ENCODE assay signal across 25 cellular contexts in genomic region chr10:8128511-8128910, GRCh38.
A peak's percentile ranks its signal among the peaks of the same experiment; 100 is the strongest.
DNase-seq lines count a peak whose midpoint lies in the region; ATAC-seq and TF ChIP-seq lines count a peak whose summit lies in the region.
"Had no signal": no experiment of that assay in that cellular context is flagged by ENCODE, and none has a peak within 500 bp of the region (broad histone marks: within the 10 kb centered on the region; RNA-seq: fewer than 3 reads in every experiment).

No MANE protein-coding gene starts in this region.

- no peaks in the 10 kb centered on the region for H3K36me3 ChIP-seq in gastrocnemius medialis
- H3K36me3 ChIP-seq: BE2C, BLaER1 had no signal

- peaks cover 11% of the 10 kb centered on the region for H3K36me3 Mint-ChIP-seq in activated CD4-positive, alpha-beta T cell treated with anti-CD3 and anti-CD28 coated beads, Interleukin-2, amount 10 ng/mL, durations not matched to agents 7 days and 5 days (ENCODE audit: low read depth)
- no peaks in the 10 kb centered on the region for H3K36me3 Mint-ChIP-seq in T-helper 17 cell (ENCODE audit: low read depth)
- peaks cover 3% of the 10 kb centered on the region for H3K36me3 Mint-ChIP-seq in activated CD4-positive, alpha-beta memory T cell treated with anti-CD3 and anti-CD28 coated beads for 36 hours
- H3K36me3 Mint-ChIP-seq: CD14-positive monocyte; CD4-positive, alpha-beta memory T cell; CD4-positive, CD25-positive, alpha-beta regulatory T cell had no signal

- TF ChIP-seq CTCF in gastrocnemius medialis (IDR thresholded peaks at IDR 0.05 in 4 of 5, conservative IDR thresholded peaks at IDR 0.05 in 1 of 5): no peak

- CTCF ChIA-PET in activated CD4-positive, alpha-beta T cell treated with anti-CD3 and anti-CD28 coated beads, Interleukin-2, amount 10 ng/mL, durations not matched to agents 7 days and 5 days (lab: Charles Lee): interaction anchor here (0.6 to 1.3 kb wide), 4 partner anchors 54 to 898 kb away, joined by 3 to 4 read pairs (median 3); no protein-coding TSS in a partner anchor
- CTCF ChIA-PET in activated CD4-positive, alpha-beta memory T cell treated with anti-CD3 and anti-CD28 coated beads for 36 hours (lab: Charles Lee): no interaction called here

- H3K4me3 ChIP-seq in gastrocnemius medialis: no peak overlapping the region
- H3K4me3 ChIP-seq: BLaER1, GM12878 had no signal

- no peak for DNase-seq in activated CD4-positive, alpha-beta T cell treated with anti-CD3 and anti-CD28 coated beads, Interleukin-2, amount 10 ng/mL, durations not matched to agents 7 days and 5 days
- DNase-seq in activated CD4-positive, alpha-beta T cell treated with anti-CD3 and anti-CD28 coated beads, Interleukin-2, amount 50 U/mL, for 4 hours: no peak
- DNase-seq in T-helper 17 cell (no peak), left colon (no peak), gastrocnemius medialis (no peak)
- DNase-seq in activated CD4-positive, alpha-beta memory T cell treated with anti-CD3 and anti-CD28 coated beads for 36 hours: no peak
- DNase-seq in activated naive CD4-positive, alpha-beta T cell treated with anti-CD3 and anti-CD28 coated beads, Interleukin-2, amount 50 U/mL, for 16 hours: no peak
- DNase-seq: 8988T; ACHN; BE2C; C1 segment of cervical spinal cord; CD4-positive, alpha-beta memory T cell; CD4-positive, CD25-positive, alpha-beta regulatory T cell; CD8-positive, alpha-beta memory T cell; COR-L47; DMS 273 treated with DMSO at 0.1 percent for 48 hours; DMS153; DMS53; DMS79; DND-41; EL; GDM1 had no signal

- intact Hi-C loops in left colon (cut with DNase I, micrococcal nuclease): no loop called here
- intact Hi-C loops in activated CD4-positive, alpha-beta memory T cell treated with anti-CD3 and anti-CD28 coated beads for 36 hours (cut with micrococcal nuclease): loop anchor here (5.0 kb wide), 1 partner anchor 36 kb away; no protein-coding TSS in a partner anchor
- intact Hi-C loops in gastrocnemius medialis (cut with DNase I; ENCODE audit: low total_unique reads): no loop called here

- no peaks in the 10 kb centered on the region for H3K4me1 ChIP-seq in gastrocnemius medialis
- H3K4me1 ChIP-seq: BE2C had no signal

- H3K27ac ChIP-seq in gastrocnemius medialis: no peak overlapping the region
- H3K27ac ChIP-seq: BLaER1 had no signal

- no peaks in the 10 kb centered on the region for H3K27me3 ChIP-seq in gastrocnemius medialis
- H3K27me3 ChIP-seq: BE2C, BLaER1 had no signal

- H3K27me3 Mint-ChIP-seq in activated CD4-positive, alpha-beta T cell treated with anti-CD3 and anti-CD28 coated beads, Interleukin-2, amount 10 ng/mL, durations not matched to agents 7 days and 5 days: peaks cover 13% of the 10 kb centered on the region
- peaks cover 10% of the 10 kb centered on the region for H3K27me3 Mint-ChIP-seq in T-helper 17 cell
- peaks cover 7% of the 10 kb centered on the region for H3K27me3 Mint-ChIP-seq in activated CD4-positive, alpha-beta memory T cell treated with anti-CD3 and anti-CD28 coated beads for 36 hours

- H3K4me1 Mint-ChIP-seq in activated CD4-positive, alpha-beta T cell treated with anti-CD3 and anti-CD28 coated beads, Interleukin-2, amount 10 ng/mL, durations not matched to agents 7 days and 5 days: peaks cover 31% of the 10 kb centered on the region
- peaks cover 21% of the 10 kb centered on the region for H3K4me1 Mint-ChIP-seq in T-helper 17 cell
- peaks cover 32% of the 10 kb centered on the region for H3K4me1 Mint-ChIP-seq in activated CD4-positive, alpha-beta memory T cell treated with anti-CD3 and anti-CD28 coated beads for 36 hours (ENCODE audit: low read depth)

- H3K27ac Mint-ChIP-seq in activated CD4-positive, alpha-beta T cell treated with anti-CD3 and anti-CD28 coated beads, Interleukin-2, amount 10 ng/mL, durations not matched to agents 7 days and 5 days: peak overlapping the region; percentile 10
- H3K27ac Mint-ChIP-seq in T-helper 17 cell: peak overlapping the region; percentile 1
- H3K27ac Mint-ChIP-seq in activated CD4-positive, alpha-beta memory T cell treated with anti-CD3 and anti-CD28 coated beads for 36 hours: no peak overlapping the region
- H3K27ac Mint-ChIP-seq: CD14-positive monocyte; CD4-positive, CD25-positive, alpha-beta regulatory T cell had no signal

- POLR2A ChIA-PET in activated CD4-positive, alpha-beta T cell treated with anti-CD3 and anti-CD28 coated beads, Interleukin-2, amount 10 ng/mL, durations not matched to agents 7 days and 5 days (lab: Charles Lee): no interaction called here
- POLR2A ChIA-PET in activated CD4-positive, alpha-beta memory T cell treated with anti-CD3 and anti-CD28 coated beads for 36 hours (lab: Charles Lee): no interaction called here

- no peak overlapping the region for H3K4me3 Mint-ChIP-seq in activated CD4-positive, alpha-beta T cell treated with anti-CD3 and anti-CD28 coated beads, Interleukin-2, amount 10 ng/mL, durations not matched to agents 7 days and 5 days
- H3K4me3 Mint-ChIP-seq in T-helper 17 cell: no peak overlapping the region
- no peak overlapping the region for H3K4me3 Mint-ChIP-seq in activated CD4-positive, alpha-beta memory T cell treated with anti-CD3 and anti-CD28 coated beads for 36 hours
- H3K4me3 Mint-ChIP-seq: CD4-positive, alpha-beta memory T cell; CD4-positive, CD25-positive, alpha-beta regulatory T cell; CD8-positive, alpha-beta memory T cell had no signal

- H3K9me3 ChIP-seq in T-helper 17 cell (ENCODE audit: control insufficient read depth, low read length, poor library complexity, severe bottlenecking) (no peaks in the 10 kb centered on the region), gastrocnemius medialis (no peaks in the 10 kb centered on the region)
- H3K9me3 ChIP-seq: BE2C, BLaER1 had no signal

- no peak for TF ChIP-seq POLR2A in gastrocnemius medialis (IDR thresholded peaks at IDR 0.05)

- in situ Hi-C loops in gastrocnemius medialis (cut with MboI; ENCODE audit: low sequenced_read_pairs in 4 of 4): no loop called here

- ATAC-seq in T-helper 17 cell: no peak
- ATAC-seq in left colon: peak; percentile 22
- no peak for ATAC-seq in gastrocnemius medialis
- ATAC-seq: GM12878 had no signal

- H3K9me3 Mint-ChIP-seq in activated CD4-positive, alpha-beta T cell treated with anti-CD3 and anti-CD28 coated beads, Interleukin-2, amount 10 ng/mL, durations not matched to agents 7 days and 5 days: peaks cover 2% of the 10 kb centered on the region
- H3K9me3 Mint-ChIP-seq in activated CD4-positive, alpha-beta memory T cell treated with anti-CD3 and anti-CD28 coated beads for 36 hours: no peaks in the 10 kb centered on the region
- H3K9me3 Mint-ChIP-seq: CD8-positive, alpha-beta memory T cell had no signal
